ENCODE assay signal across 35 cellular contexts in genomic region chr17:52546493-52546892, GRCh38.
"Had no signal": no experiment of that assay in that cellular context is flagged by ENCODE, and none has a peak within 500 bp of the region (broad histone marks: within the 10 kb centered on the region; RNA-seq: fewer than 3 reads in every experiment).

No MANE protein-coding gene starts in this region.

- H3K27ac Mint-ChIP-seq: activated CD4-positive, alpha-beta memory T cell treated with anti-CD3 and anti-CD28 coated beads, Interleukin-2, amount 10 ng/mL, durations not matched to agents 7 days and 5 days; activated CD8-positive, alpha-beta memory T cell treated with anti-CD3 and anti-CD28 coated beads, Interleukin-2, amount 10 ng/mL, durations not matched to agents 7 days and 5 days; activated naive CD8-positive, alpha-beta T cell treated with anti-CD3 and anti-CD28 coated beads for 36 hours had no signal

- ATAC-seq: activated CD8-positive, alpha-beta memory T cell treated with anti-CD3 and anti-CD28 coated beads, Interleukin-2, amount 10 ng/mL, durations not matched to agents 7 days and 5 days; PC-3 had no signal

- H3K27me3 Mint-ChIP-seq: activated CD4-positive, alpha-beta memory T cell treated with anti-CD3 and anti-CD28 coated beads, Interleukin-2, amount 10 ng/mL, durations not matched to agents 7 days and 5 days; activated CD8-positive, alpha-beta memory T cell treated with anti-CD3 and anti-CD28 coated beads, Interleukin-2, amount 10 ng/mL, durations not matched to agents 7 days and 5 days; activated naive CD8-positive, alpha-beta T cell treated with anti-CD3 and anti-CD28 coated beads for 36 hours had no signal

- DNase-seq: activated CD4-positive, alpha-beta memory T cell treated with anti-CD3 and anti-CD28 coated beads, Interleukin-2, amount 10 ng/mL, durations not matched to agents 7 days and 5 days; activated CD4-positive, alpha-beta T cell treated with anti-CD3 and anti-CD28 coated beads for 1 hour; activated CD4-positive, alpha-beta T cell treated with anti-CD3 and anti-CD28 coated beads for 48 hours; activated CD4-positive, CD25-positive, alpha-beta regulatory T cell; activated CD8-positive, alpha-beta memory T cell treated with anti-CD3 and anti-CD28 coated beads for 24 hours; activated CD8-positive, alpha-beta memory T cell treated with anti-CD3 and anti-CD28 coated beads, Interleukin-2, amount 10 ng/mL, durations not matched to agents 7 days and 5 days; activated CD8-positive, alpha-beta memory T cell treated with anti-CD3 and anti-CD28 coated beads, Interleukin-2, amount 50 U/mL, for 48 hours; activated effector memory CD4-positive, alpha-beta T cell treated with Interleukin-2 at 50 U/mL for 16 hours; activated naive CD4-positive, alpha-beta T cell; activated naive CD4-positive, alpha-beta T cell treated with anti-CD3 and anti-CD28 coated beads, Interleukin-2, amount 50 U/mL, for 16 hours; activated naive CD8-positive, alpha-beta T cell treated with anti-CD3 and anti-CD28 coated beads for 36 hours; activated T-cell treated with anti-CD3 and anti-CD28 coated beads, Interleukin-2, amount 50 U/mL, for 48 hours; amniotic stem cell; aorta; brain microvascular endothelial cell; central memory CD4-positive, alpha-beta T cell; KG1; MG63; NCI-H1048; NCI-H1105 treated with DMSO at 0.1 percent for 48 hours; NCI-H1436; NCI-H1694; NCI-H2029; NCI-H345; NCI-H524 treated with DMSO at 0.1 percent for 48 hours; NCI-H748 treated with DMSO at 0.1 percent for 48 hours; NK-92 treated with Interleukin-12 subunit alpha and Interleukin-12 subunit beta, amount 100 ng/mL, for 24 hours; PC-3; Peyer's patch; RPMI8226; SW 1271; T-helper 1 cell; T-helper 2 cell; T-helper 9 cell had no signal

- H3K9me3 Mint-ChIP-seq: activated naive CD8-positive, alpha-beta T cell treated with anti-CD3 and anti-CD28 coated beads for 36 hours had no signal

- H3K4me1 ChIP-seq: Peyer's patch had no signal

- H3K27ac ChIP-seq: brain microvascular endothelial cell, Peyer's patch, VCaP had no signal

- H3K9me3 ChIP-seq: MG63, Peyer's patch had no signal

- H3K4me3 Mint-ChIP-seq: activated CD4-positive, alpha-beta memory T cell treated with anti-CD3 and anti-CD28 coated beads, Interleukin-2, amount 10 ng/mL, durations not matched to agents 7 days and 5 days; activated CD8-positive, alpha-beta memory T cell treated with anti-CD3 and anti-CD28 coated beads, Interleukin-2, amount 10 ng/mL, durations not matched to agents 7 days and 5 days; activated naive CD8-positive, alpha-beta T cell treated with anti-CD3 and anti-CD28 coated beads for 36 hours had no signal

- H3K36me3 Mint-ChIP-seq: activated CD8-positive, alpha-beta memory T cell treated with anti-CD3 and anti-CD28 coated beads, Interleukin-2, amount 10 ng/mL, durations not matched to agents 7 days and 5 days; activated naive CD8-positive, alpha-beta T cell treated with anti-CD3 and anti-CD28 coated beads for 36 hours had no signal

- H3K4me3 ChIP-seq: MG63, Peyer's patch had no signal

- H3K36me3 ChIP-seq: brain microvascular endothelial cell, MG63, Peyer's patch had no signal

- H3K27me3 ChIP-seq: brain microvascular endothelial cell, Peyer's patch had no signal

- H3K4me1 Mint-ChIP-seq: activated CD4-positive, alpha-beta memory T cell treated with anti-CD3 and anti-CD28 coated beads, Interleukin-2, amount 10 ng/mL, durations not matched to agents 7 days and 5 days; activated CD8-positive, alpha-beta memory T cell treated with anti-CD3 and anti-CD28 coated beads, Interleukin-2, amount 10 ng/mL, durations not matched to agents 7 days and 5 days; activated naive CD8-positive, alpha-beta T cell treated with anti-CD3 and anti-CD28 coated beads for 36 hours had no signal
